Comparison of ENCODE assay signal across 8 cellular contexts in the genomic region with DNA sequence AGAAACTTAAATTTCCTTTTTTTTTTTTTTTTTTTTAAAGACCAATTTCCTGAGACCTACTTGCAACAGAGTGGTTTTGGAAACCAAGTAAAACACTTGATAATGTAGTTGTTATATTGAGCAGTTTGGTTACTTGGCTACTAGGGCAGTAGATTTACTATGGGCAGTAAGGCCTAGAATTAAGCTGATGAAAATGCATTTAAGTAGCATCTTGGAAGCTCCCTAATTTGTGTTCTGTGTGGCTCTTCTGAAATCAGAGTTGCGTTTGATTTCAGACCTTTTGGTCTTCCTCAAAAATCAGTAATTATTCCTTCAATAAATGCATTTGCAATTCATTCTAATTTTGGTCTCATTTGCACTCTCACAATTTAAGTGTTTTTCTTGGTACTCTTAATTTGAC. TPM values are rescaled to one million over a fixed set of nuclear protein-coding genes. Genes with fewer than 3 reads are reported as not detected.
DNase-seq lines count a peak whose midpoint lies in the region; ATAC-seq and TF ChIP-seq lines count a peak whose summit lies in the region.

No MANE protein-coding gene starts in this region.

- H3K36me3 Mint-ChIP-seq in CD4-positive, CD25-positive, alpha-beta regulatory T cell, result peaks cover 12% of the 10 kb centered on the region

- TF ChIP-seq CTCF in dorsolateral prefrontal cortex (IDR thresholded peaks at IDR 0.05 in 54 of 56, conservative IDR thresholded peaks at IDR 0.05 in 2 of 56; ENCODE audit: low read depth in 1 of 56, partially characterized antibody in 56 of 56) (no peak), neural cell (IDR thresholded peaks at IDR 0.05; ENCODE audit: poor library complexity, severe bottlenecking) (no peak)

- H3K36me3 ChIP-seq in CD4-positive, CD25-positive, alpha-beta regulatory T cell (ENCODE audit: control insufficient read depth, insufficient read depth, low read length), result peaks cover 6% of the 10 kb centered on the region
- H3K36me3 ChIP-seq in neural cell (ENCODE audit: insufficient read depth, low read length), result no peaks in the 10 kb centered on the region

- H4K20me1 ChIP-seq in neural cell (ENCODE audit: insufficient read depth), result no peaks in the 10 kb centered on the region

- peak overlapping the region; percentile 63 to 84 (median 73) for H3K27ac Mint-ChIP-seq in CD4-positive, CD25-positive, alpha-beta regulatory T cell

- no peaks in the 10 kb centered on the region for H3K9me3 ChIP-seq in CD4-positive, CD25-positive, alpha-beta regulatory T cell (ENCODE audit: control insufficient read depth in 2 of 2, low read length in 2 of 2)
- no peaks in the 10 kb centered on the region for H3K9me3 ChIP-seq in neural cell (ENCODE audit: low read length)

- no peak for ATAC-seq in CD4-positive, CD25-positive, alpha-beta regulatory T cell (ENCODE audit: low read depth in 2 of 2)
- ATAC-seq in GM21737 (IDR thresholded peaks at IDR 0.05; ENCODE audit: unreplicated experiment), result no peak

- H3K9me3 Mint-ChIP-seq in CD4-positive, CD25-positive, alpha-beta regulatory T cell, result peaks cover 0 to 1% (median 0%) of the 10 kb centered on the region in 7 donors

- H3K79me2 ChIP-seq in neural cell (replicated peaks; ENCODE audit: insufficient read depth, low read length), result peaks cover 3% of the 10 kb centered on the region

- peaks cover 11% of the 10 kb centered on the region for H3K4me1 ChIP-seq in CD4-positive, CD25-positive, alpha-beta regulatory T cell (ENCODE audit: control insufficient read depth, insufficient read depth, low read length, poor library complexity, severe bottlenecking)

- intact Hi-C loops in dorsolateral prefrontal cortex (cut with DNase I), result no loop called here

- peak overlapping the region; percentile 74 for H3K9ac ChIP-seq in neural cell (ENCODE audit: low read length)

- peak overlapping the region; percentile 73 for H3K27ac ChIP-seq in CD4-positive, CD25-positive, alpha-beta regulatory T cell (ENCODE audit: insufficient read depth, low read length, poor library complexity, severe bottlenecking)
- H3K27ac ChIP-seq in dorsolateral prefrontal cortex (peak overlapping the region in 51 of 59 donors; percentile 2 to 94 (median 84)), neural cell (ENCODE audit: low read length) (no peak overlapping the region)

- H2AFZ ChIP-seq in neural cell (ENCODE audit: low read depth, low read length), result no peak overlapping the region

- peak overlapping the region; percentile 86 to 96 (median 92) for H3K4me3 Mint-ChIP-seq in CD4-positive, CD25-positive, alpha-beta regulatory T cell

- peak overlapping the region; percentile 65 for H3K4me2 ChIP-seq in neural cell (ENCODE audit: low read length)

- H3F3A ChIP-seq in neural cell (ENCODE audit: insufficient read depth, low read length, poor library complexity, severe bottlenecking), result no peaks in the 10 kb centered on the region

- H3K4me3 ChIP-seq in CD4-positive, CD25-positive, alpha-beta regulatory T cell (ENCODE audit: low read depth, low read length), result peak overlapping the region; percentile 76
- H3K4me3 ChIP-seq in dorsolateral prefrontal cortex, result peak overlapping the region; percentile 63 to 98 (median 90)
- H3K4me3 ChIP-seq in neural cell (ENCODE audit: low read length), result peak overlapping the region; percentile 96

- no peaks in the 10 kb centered on the region for H3K27me3 Mint-ChIP-seq in CD4-positive, CD25-positive, alpha-beta regulatory T cell

- in situ Hi-C loops in ACHN (cut with HindIII; ENCODE audit: low pct_ligation_motif_present, low pct_unique_long_range_greater_than_20kb, low sequenced_read_pairs), result no loop called here

- TF ChIP-seq RAD21 in neural cell (conservative IDR thresholded peaks at IDR 0.05), result no peak

- DNase-seq in CD4-positive, CD25-positive, alpha-beta regulatory T cell, result no peak
- DNase-seq in NAMALWA (ENCODE audit: low spot score) (peak; percentile 46), dorsolateral prefrontal cortex (no peak), AG08395 (ENCODE audit: low spot score) (no peak), NOMO-1 treated with DMSO at 0.1 percent for 48 hours (lab: John Stamatoyannopoulos, UW; ENCODE audit: unreplicated experiment) (no peak), ACHN (no peak)

- peaks cover 20 to 55% (median 39%) of the 10 kb centered on the region in 4 donors for H3K4me1 Mint-ChIP-seq in CD4-positive, CD25-positive, alpha-beta regulatory T cell

- no peaks in the 10 kb centered on the region for H3K27me3 ChIP-seq in CD4-positive, CD25-positive, alpha-beta regulatory T cell (ENCODE audit: control insufficient read depth, insufficient read depth, low read length)
- no peaks in the 10 kb centered on the region for H3K27me3 ChIP-seq in dorsolateral prefrontal cortex
- H3K27me3 ChIP-seq in neural cell (ENCODE audit: insufficient read depth, low read depth, low read length), result no peaks in the 10 kb centered on the region

- no peak for TF ChIP-seq EP300 in neural cell (conservative IDR thresholded peaks at IDR 0.05; ENCODE audit: poor library complexity, severe bottlenecking)

- no peaks in the 10 kb centered on the region for H3K9me2 ChIP-seq in neural cell (ENCODE audit: insufficient read depth, low read length)

TF ChIP-seq in neural cell, 6 proteins besides CTCF, POLR2A, EP300 and RAD21:
- TF ChIP-seq MXI1 (conservative IDR thresholded peaks at IDR 0.05; ENCODE audit: poor library complexity, severe bottlenecking) (no peak), POLR2AphosphoS5 (IDR thresholded peaks at IDR 0.05) (no peak), REST (IDR thresholded peaks at IDR 0.05; ENCODE audit: borderline replicate concordance) (no peak), EZH2 (IDR thresholded peaks at IDR 0.05; ENCODE audit: borderline replicate concordance, insufficient read depth, low read length, poor library complexity, severe bottlenecking) (no peak), SMC3 (conservative IDR thresholded peaks at IDR 0.05; ENCODE audit: poor library complexity) (no peak), TAF1 (IDR thresholded peaks at IDR 0.05; ENCODE audit: low read depth) (no peak)

RNA-seq across cellular contexts. Expression of gene GPR180, which starts 0.8 kb away (rescaled TPM):
- total RNA-seq in CD4-positive, CD25-positive, alpha-beta regulatory T cell, result 2.1 TPM
- 1 to 10 TPM; 1.5 to 2.6 (median 2.0) TPM for polyA plus RNA-seq in CD4-positive, CD25-positive, alpha-beta regulatory T cell
- 10 to 100 TPM in 95 of 120 experiments, 1 to 10 TPM in 25; 7.3 to 15.0 (median 11.3) TPM for total RNA-seq in dorsolateral prefrontal cortex
- polyA plus RNA-seq in neural cell, result 5.5 and 5.7 TPM in 2 replicates
- polyA minus RNA-seq in neural cell, result 10.2 and 11.8 TPM in 2 replicates

RNA-seq across cellular contexts. Expression of gene TGDS, which starts 6.5 kb away (rescaled TPM):
- total RNA-seq in CD4-positive, CD25-positive, alpha-beta regulatory T cell, result 6.1 TPM
- 10 to 100 TPM; 14.0 to 21.2 (median 15.0) TPM for polyA plus RNA-seq in CD4-positive, CD25-positive, alpha-beta regulatory T cell
- total RNA-seq in dorsolateral prefrontal cortex, result 1 to 10 TPM; 2.8 to 9.4 (median 5.8) TPM
- polyA plus RNA-seq in neural cell, result 10.2 and 10.3 TPM in 2 replicates
- 8.6 and 9.3 TPM in 2 replicates for polyA minus RNA-seq in neural cell
